ENCODE assay signal across 7 cellular contexts in the genomic region with DNA sequence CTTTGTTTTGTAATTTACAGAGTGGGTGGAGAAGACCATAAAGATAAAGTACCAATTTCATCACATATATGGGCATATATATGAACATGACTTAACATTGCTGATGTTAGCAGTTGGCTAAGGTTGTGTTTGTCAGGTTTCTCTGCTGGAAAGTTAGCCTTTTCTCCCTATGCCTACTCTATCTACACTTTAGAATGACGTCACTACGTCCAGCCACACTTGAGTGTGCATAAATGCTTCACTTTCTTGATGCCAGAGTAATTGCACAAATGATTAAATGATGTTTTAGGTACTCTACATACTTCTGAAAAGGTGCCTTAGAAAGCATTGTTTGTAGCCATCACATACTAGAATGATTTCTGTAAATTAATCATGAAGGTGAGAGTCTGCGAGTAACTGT.
"Had no signal": no experiment of that assay in that cellular context is flagged by ENCODE, and none has a peak within 500 bp of the region (broad histone marks: within the 10 kb centered on the region; RNA-seq: fewer than 3 reads in every experiment).

No MANE protein-coding gene starts in this region.

- DNase-seq: IMR-90, KBM-7, KG1 had no signal

- H3K27ac ChIP-seq: HL-60, KMS-11 had no signal

- FAIRE-seq: HTR-8/SVneo, K562 had no signal

- H3K4me3 ChIP-seq: K562 had no signal

- ATAC-seq: K562 had no signal

- H3K9ac ChIP-seq: KMS-11 had no signal

- H3K4me2 ChIP-seq: KMS-11 had no signal
